16 cellular contexts compared by ENCODE assay signal in genomic region chrX:308821-309520, GRCh38.
"Had no signal": no experiment of that assay in that cellular context is flagged by ENCODE, and none has a peak within 500 bp of the region (broad histone marks: within the 10 kb centered on the region; RNA-seq: fewer than 3 reads in every experiment).

No MANE protein-coding gene starts in this region.

- H3K27ac ChIP-seq: breast epithelium, epithelial cell of prostate, gastrocnemius medialis, stomach had no signal

- H3K9me3 ChIP-seq: gastrocnemius medialis had no signal

- H3K27me3 ChIP-seq: breast epithelium, gastrocnemius medialis, stomach had no signal

- DNase-seq: activated CD4-positive, alpha-beta T cell treated with anti-CD3 and anti-CD28 coated beads for 48 hours; activated CD8-positive, alpha-beta T cell treated with anti-CD3 and anti-CD28 coated beads, Interleukin-2, amount 10 ng/mL, durations not matched to agents 7 days and 5 days; activated naive CD4-positive, alpha-beta T cell treated with Interleukin-2 at 50 U/mL for 16 hours; anterior cingulate cortex; dermis blood vessel endothelial cell; effector memory CD8-positive, alpha-beta T cell; gastrocnemius medialis; mesenchymal stem cell; natural killer cell; nucleus accumbens; stimulated activated CD4-positive, alpha-beta T cell treated with anti-CD3 and anti-CD28 coated beads, Interleukin-2, amount 100 ng/mL, for 24 hours; stomach had no signal

- H3K4me1 ChIP-seq: breast epithelium, gastrocnemius medialis, stomach had no signal

- ATAC-seq: activated CD8-positive, alpha-beta T cell treated with anti-CD3 and anti-CD28 coated beads, Interleukin-2, amount 10 ng/mL, durations not matched to agents 7 days and 5 days; effector memory CD8-positive, alpha-beta T cell; gastrocnemius medialis; left lobe of liver; natural killer cell; right cardiac atrium had no signal

- H3K4me3 ChIP-seq: breast epithelium, gastrocnemius medialis, stomach had no signal
